In the genomic region with DNA sequence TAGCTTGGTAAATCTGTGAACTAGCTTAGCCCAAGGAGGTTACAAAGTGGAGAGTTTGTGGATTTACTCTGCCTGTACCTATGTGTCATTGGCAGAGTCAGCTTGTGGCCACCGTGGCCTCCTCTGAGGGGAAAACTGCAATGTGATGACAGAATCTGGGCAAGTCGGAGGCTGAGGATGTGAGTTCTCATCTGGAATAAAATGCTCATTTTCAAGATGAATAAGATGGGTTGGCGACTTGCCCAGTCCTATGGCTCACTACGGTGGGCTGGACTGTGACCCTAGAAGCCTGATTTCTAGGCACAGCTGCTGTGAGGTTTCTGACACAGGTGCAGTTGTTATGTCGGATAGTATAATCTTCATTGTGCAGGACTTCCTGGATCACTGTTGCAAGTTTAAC, we compare ENCODE assay signal across 14 cellular contexts.
DNase-seq lines count a peak whose midpoint lies in the region; ATAC-seq, FAIRE-seq and TF ChIP-seq lines count a peak whose summit lies in the region.
"Had no signal": no experiment of that assay in that cellular context is flagged by ENCODE, and none has a peak within 500 bp of the region (broad histone marks: within the 10 kb centered on the region; RNA-seq: fewer than 3 reads in every experiment).

No MANE protein-coding gene starts in this region.

- ATAC-seq in IMR-90 (ENCODE audit: low read depth), result peak; percentile 25; the same call in 1 of the 2 replicates
- ATAC-seq in GM12878, result no peak
- ATAC-seq: naive thymus-derived CD8-positive, alpha-beta T cell had no signal

- H2BK5ac ChIP-seq in IMR-90 (ENCODE audit: low read depth, low read length, poor library complexity, severe bottlenecking), result no peak overlapping the region

- H3K9me3 ChIP-seq in IMR-90 (ENCODE audit: control insufficient read depth, insufficient read depth, low read length), result no peaks in the 10 kb centered on the region
- H3K9me3 ChIP-seq in GM12878 (replicated peaks; ENCODE audit: control insufficient read depth, insufficient read depth, low read length), result no peaks in the 10 kb centered on the region
- H3K9me3 ChIP-seq in CD4-positive, alpha-beta memory T cell (ENCODE audit: control insufficient read depth in 1 of 2, low read length in 2 of 2), result no peaks in the 10 kb centered on the region
- H3K9me3 ChIP-seq: thoracic aorta had no signal

- intact Hi-C loops in IMR-90 (cut with micrococcal nuclease) (no loop called here), GM12878 (cut with micrococcal nuclease; ENCODE audit: unreplicated experiment) (no loop called here)
- intact Hi-C loops in CD4-positive, alpha-beta memory T cell (cut with micrococcal nuclease), result no loop called here

- H4K91ac ChIP-seq in IMR-90 (ENCODE audit: insufficient read depth, low read depth, low read length), result no peak overlapping the region; the same call in 1 of the 2 replicates

- BruUV-seq in IMR-90 (replicated peaks; lab: Mats Ljungman, UMichigan), result no TSS peak
- no TSS peak for BruUV-seq in GM12878 (replicated peaks; lab: Mats Ljungman, UMichigan)

- no peak overlapping the region for H3K4me3 Mint-ChIP-seq in chondrocyte (ENCODE audit: unreplicated experiment)
- H3K4me3 Mint-ChIP-seq in nephron progenitor cell, result no peak overlapping the region
- H3K4me3 Mint-ChIP-seq in CD4-positive, alpha-beta memory T cell, result no peak overlapping the region
- H3K4me3 Mint-ChIP-seq: naive thymus-derived CD8-positive, alpha-beta T cell had no signal

- H3K36me3 ChIP-seq in IMR-90 (ENCODE audit: control insufficient read depth, insufficient read depth, low read length), result no peaks in the 10 kb centered on the region
- no peaks in the 10 kb centered on the region for H3K36me3 ChIP-seq in GM12878 (ENCODE audit: control insufficient read depth in 2 of 2, insufficient read depth in 2 of 2, low read length in 1 of 2)
- no peaks in the 10 kb centered on the region for H3K36me3 ChIP-seq in CD4-positive, alpha-beta memory T cell (ENCODE audit: insufficient read depth, low read length)
- H3K36me3 ChIP-seq: thoracic aorta had no signal

- peaks cover 2% of the 10 kb centered on the region for H3K27me3 Mint-ChIP-seq in chondrocyte (ENCODE audit: low read depth)
- peaks cover 7% of the 10 kb centered on the region for H3K27me3 Mint-ChIP-seq in nephron progenitor cell (ENCODE audit: low read depth, poor library complexity)
- H3K27me3 Mint-ChIP-seq in CD4-positive, alpha-beta memory T cell, result peaks cover 14 to 17% of the 10 kb centered on the region in 2 donors

- H3K4me3 ChIP-seq in IMR-90 (ENCODE audit: insufficient read depth, low read depth, low read length), result no peak overlapping the region
- no peak overlapping the region for H3K4me3 ChIP-seq in GM12878
- H3K4me3 ChIP-seq in CD4-positive, alpha-beta memory T cell (ENCODE audit: low read length in 2 of 2), result no peak overlapping the region
- H3K4me3 ChIP-seq: skin epidermis had no signal

- H2AK9ac ChIP-seq in IMR-90 (replicated peaks; ENCODE audit: low read depth, low read length, poor library complexity), result no peak overlapping the region

- no peak overlapping the region for H3K4ac ChIP-seq in IMR-90 (ENCODE audit: low read depth, low read length)

- no peaks in the 10 kb centered on the region for H3K36me3 Mint-ChIP-seq in chondrocyte (ENCODE audit: low read depth)
- H3K36me3 Mint-ChIP-seq in nephron progenitor cell (ENCODE audit: low read depth), result no peaks in the 10 kb centered on the region
- no peaks in the 10 kb centered on the region for H3K36me3 Mint-ChIP-seq in CD4-positive, alpha-beta memory T cell
- H3K36me3 Mint-ChIP-seq: naive thymus-derived CD8-positive, alpha-beta T cell had no signal

- no peak overlapping the region for H4K8ac ChIP-seq in IMR-90 (ENCODE audit: low read depth in 2 of 2, low read length in 2 of 2)

- no peaks in the 10 kb centered on the region for H3K79me1 ChIP-seq in IMR-90 (ENCODE audit: low read depth in 1 of 2, low read length in 2 of 2)

- CTCF ChIA-PET in IMR-90 (lab: Yijun Ruan, JAX) (no interaction called here), GM12878 (lab: Yijun Ruan, JAX) (interaction anchor here (0.6 to 0.9 kb wide), 4 partner anchors 22 to 515 kb away, joined by 3 to 4 read pairs (median 4); no protein-coding TSS in a partner anchor)
- CTCF ChIA-PET in CD4-positive, alpha-beta memory T cell (lab: Charles Lee; ENCODE audit: partially characterized antibody), result no interaction called here

- H3K4me2 ChIP-seq in IMR-90 (ENCODE audit: low read depth, low read length) (no peak overlapping the region), GM12878 (ENCODE audit: control insufficient read depth, insufficient read depth) (no peak overlapping the region)

- no peak overlapping the region for H3K14ac ChIP-seq in IMR-90 (replicated peaks; ENCODE audit: low read depth, low read length)

- no peak overlapping the region for H2AK5ac ChIP-seq in IMR-90 (ENCODE audit: low read depth, low read length)

- no peaks in the 10 kb centered on the region for H4K20me1 ChIP-seq in IMR-90 (ENCODE audit: insufficient read depth, low read length)
- H4K20me1 ChIP-seq in GM12878 (ENCODE audit: control insufficient read depth, insufficient read depth), result no peaks in the 10 kb centered on the region

- H2BK120ac ChIP-seq in IMR-90 (ENCODE audit: low read depth, low read length), result no peak overlapping the region

- no peak overlapping the region for H3K23ac ChIP-seq in IMR-90 (ENCODE audit: low read depth, low read length)

- peak; percentile 41 for FAIRE-seq in GM12878 (lab: Jason Lieb, UNC)
- FAIRE-seq: GM18507 had no signal

- DNase-seq in Daoy (ENCODE audit: low read depth), result peak; percentile 88
- DNase-seq in IMR-90, result peak; percentile 84
- no peak for DNase-seq in GM12878 (ENCODE audit: low read depth, low spot score)
- DNase-seq in stimulated activated CD4-positive, alpha-beta T cell treated with anti-CD3 and anti-CD28 coated beads, Interleukin-15, amount 100 ng/mL, for 48 hours (ENCODE audit: low read depth in 2 of 2), result peak; percentile 50 to 58
- no peak for DNase-seq in chondrocyte (ENCODE audit: low spot score)
- DNase-seq in KBM-7, result no peak
- DNase-seq in nephron progenitor cell, result no peak
- no peak for DNase-seq in CD4-positive, alpha-beta memory T cell
- DNase-seq: Calu3; islet precursor cell; naive thymus-derived CD8-positive, alpha-beta T cell had no signal

- H3K27me3 ChIP-seq in IMR-90 (ENCODE audit: control insufficient read depth, insufficient read depth, low read length) (no peaks in the 10 kb centered on the region; the same call in 1 of the 2 replicates), GM12878 (replicated peaks in 1 of 2; ENCODE audit: control insufficient read depth in 2 of 2, insufficient read depth in 2 of 2, low read length in 1 of 2) (peaks cover 0 to 2% of the 10 kb centered on the region in 2 experiments; a peak in 1 of 4 replicates)
- no peaks in the 10 kb centered on the region for H3K27me3 ChIP-seq in CD4-positive, alpha-beta memory T cell (ENCODE audit: insufficient read depth, low read length)

- POLR2A ChIA-PET in IMR-90 (lab: Charles Lee; ENCODE audit: unreplicated experiment) (no interaction called here), GM12878 (lab: Charles Lee) (no interaction called here)
- POLR2A ChIA-PET in CD4-positive, alpha-beta memory T cell (lab: Charles Lee; ENCODE audit: partially characterized antibody), result no interaction called here

- H3K9me1 ChIP-seq in IMR-90 (ENCODE audit: insufficient read depth, low read length), result no peaks in the 10 kb centered on the region; the same call in 1 of the 2 replicates

- no peak overlapping the region for H2BK20ac ChIP-seq in IMR-90 (ENCODE audit: low read depth, low read length)

- H2BK15ac ChIP-seq in IMR-90 (ENCODE audit: low read depth, low read length), result no peak overlapping the region

- TF ChIP-seq CTCF in IMR-90 (conservative IDR thresholded peaks at IDR 0.05; ENCODE audit: low read depth, low read length) (no peak), GM12878 (IDR thresholded peaks at IDR 0.05 in 2 of 3, conservative IDR thresholded peaks at IDR 0.05 in 1 of 3; ENCODE audit: control insufficient read depth in 2 of 3, extremely low read depth in 1 of 3, insufficient read depth in 1 of 3, low read depth in 3 of 3, low read length in 3 of 3) (no peak), chondrocyte (IDR thresholded peaks at IDR 0.05) (no peak), nephron progenitor cell (IDR thresholded peaks at IDR 0.05) (no peak)

- H2AFZ ChIP-seq in IMR-90 (replicated peaks; ENCODE audit: low read length, poor library complexity) (peak overlapping the region; percentile 66), GM12878 (ENCODE audit: control insufficient read depth, low read depth, low read length) (no peak overlapping the region)

- RAD21 ChIA-PET in GM12878 (lab: Charles Lee; ENCODE audit: unreplicated experiment), result no interaction called here

- H3K27ac Mint-ChIP-seq in chondrocyte (ENCODE audit: unreplicated experiment), result no peak overlapping the region
- H3K27ac Mint-ChIP-seq in nephron progenitor cell, result no peak overlapping the region
- H3K27ac Mint-ChIP-seq in CD4-positive, alpha-beta memory T cell, result no peak overlapping the region
- H3K27ac Mint-ChIP-seq: naive thymus-derived CD8-positive, alpha-beta T cell had no signal

- in situ Hi-C loops in IMR-90 (cut with MboI; ENCODE audit: low sequenced_read_pairs) (no loop called here), GM12878 (cut with MboI) (no loop called here), KBM-7 (cut with MboI; ENCODE audit: low pct_unique_long_range_greater_than_20kb, low sequenced_read_pairs) (no loop called here)

- no peak overlapping the region for H3K9ac ChIP-seq in IMR-90 (ENCODE audit: low read depth, low read length)
- no peak overlapping the region for H3K9ac ChIP-seq in GM12878 (ENCODE audit: control insufficient read depth, insufficient read depth, low read length)

- 0% methylated on average over 2 of the region's 5 CpGs; no CpG with 5 or more reads in 1 of the 2 experiments for WGBS in IMR-90 (ENCODE audit: extremely low coverage in 2 of 2, insufficient read length in 1 of 2), 2 experiments
- under 1% methylated on average over 5 of the region's 5 CpGs for WGBS in GM12878 (ENCODE audit: insufficient coverage, insufficient replicate concordance, low lambda C conversion rate, missing lambda C conversion rate)

- dilution Hi-C loops in IMR-90 (cut with HindIII; ENCODE audit: low sequenced_read_pairs, unreplicated experiment), result no loop called here

- H3K27ac ChIP-seq in IMR-90 (ENCODE audit: insufficient read depth, low read length) (no peak overlapping the region), GM12878 (ENCODE audit: control insufficient read depth, insufficient read depth) (no peak overlapping the region)
- H3K27ac ChIP-seq in CD4-positive, alpha-beta memory T cell (ENCODE audit: low read depth, low read length), result no peak overlapping the region

- H3K4me1 ChIP-seq in IMR-90 (ENCODE audit: control insufficient read depth, insufficient read depth, low read length) (peaks cover 4% of the 10 kb centered on the region; the same call in 1 of the 2 replicates), GM12878 (ENCODE audit: control insufficient read depth, insufficient read depth, low read length) (no peaks in the 10 kb centered on the region)
- no peaks in the 10 kb centered on the region for H3K4me1 ChIP-seq in CD4-positive, alpha-beta memory T cell (ENCODE audit: insufficient read depth, low read length)

- H3K56ac ChIP-seq in IMR-90 (ENCODE audit: extremely low read depth, insufficient read depth, low read length), result no peak overlapping the region

- H3K4me1 Mint-ChIP-seq in chondrocyte (ENCODE audit: low read depth) (peaks cover 26% of the 10 kb centered on the region), nephron progenitor cell (no peaks in the 10 kb centered on the region)
- H3K4me1 Mint-ChIP-seq in CD4-positive, alpha-beta memory T cell, result no peaks in the 10 kb centered on the region
- H3K4me1 Mint-ChIP-seq: naive thymus-derived CD8-positive, alpha-beta T cell had no signal

- no peak overlapping the region for H4K5ac ChIP-seq in IMR-90 (ENCODE audit: low read depth, low read length)

- no peaks in the 10 kb centered on the region for H3K9me3 Mint-ChIP-seq in chondrocyte (ENCODE audit: low read depth)
- peaks cover 6% of the 10 kb centered on the region for H3K9me3 Mint-ChIP-seq in nephron progenitor cell
- H3K9me3 Mint-ChIP-seq in CD4-positive, alpha-beta memory T cell, result peaks cover 0 to 2% (median 0%) of the 10 kb centered on the region in 8 donors
- H3K9me3 Mint-ChIP-seq: naive thymus-derived CD8-positive, alpha-beta T cell had no signal

- no peak overlapping the region for H3K18ac ChIP-seq in IMR-90 (ENCODE audit: low read depth, low read length)

- SMC1A ChIA-PET in GM12878 (lab: Charles Lee; ENCODE audit: uncharacterized antibody, unreplicated experiment), result interaction anchor here (1.1 to 1.9 kb wide), 4 partner anchors 22 to 187 kb away, joined by 3 to 7 read pairs (median 3); no protein-coding TSS in a partner anchor

- no peaks in the 10 kb centered on the region for H3K79me2 ChIP-seq in GM12878 (ENCODE audit: control insufficient read depth, insufficient read depth, low read length)

- no peak for TF ChIP-seq EP300 in GM12878 (IDR thresholded peaks at IDR 0.05; ENCODE audit: borderline replicate concordance in 1 of 2, control insufficient read depth in 1 of 2, low read depth in 2 of 2, low read length in 2 of 2)

- TF ChIP-seq RAD21 in IMR-90 (IDR thresholded peaks at IDR 0.05; ENCODE audit: low read length) (no peak), GM12878 (IDR thresholded peaks at IDR 0.05; ENCODE audit: insufficient read depth, low read depth, low read length) (no peak)

- TF ChIP-seq POLR2A in IMR-90 (IDR thresholded peaks at IDR 0.05; ENCODE audit: low read depth, low read length), result no peak
- TF ChIP-seq POLR2A in GM12878 (IDR thresholded peaks at IDR 0.05; ENCODE audit: low read depth, low read length), result no peak

Comparison
In these comparisons a context has a peak if more than half of its experiments do, and no peak if none do; other contexts are left out.
1. DNase-seq: peak in Daoy (single experiment), IMR-90 (single experiment) and stimulated activated CD4-positive, alpha-beta T cell treated with anti-CD3 and anti-CD28 coated beads, Interleukin-15, amount 100 ng/mL, for 48 hours (2 of 2); none in GM12878 (single experiment), chondrocyte (single experiment), KBM-7 (single experiment), nephron progenitor cell (single experiment) and CD4-positive, alpha-beta memory T cell (0 of 5).